8 cellular contexts compared by ENCODE assay signal in genomic region chr7:25893436-25893835, GRCh38.
A peak's percentile ranks its signal among the peaks of the same experiment; 100 is the strongest.
DNase-seq lines count a peak whose midpoint lies in the region; ATAC-seq and TF ChIP-seq lines count a peak whose summit lies in the region.

No MANE protein-coding gene starts in this region.

- H3K36me3 ChIP-seq in left ventricle myocardium inferior (no peaks in the 10 kb centered on the region), tibial artery (no peaks in the 10 kb centered on the region), adrenal gland (replicated peaks in 1 of 2) (no peaks in the 10 kb centered on the region), Peyer's patch (no peaks in the 10 kb centered on the region), body of pancreas (replicated peaks in 1 of 2; ENCODE audit: insufficient read depth in 1 of 2, low read depth in 2 of 2) (no peaks in the 10 kb centered on the region)

- H3K4me3 ChIP-seq in left ventricle myocardium inferior = peak overlapping the region; percentile 57
- H3K4me3 ChIP-seq in tibial artery = no peak overlapping the region
- H3K4me3 ChIP-seq in adrenal gland = peak overlapping the region in 1 of 4 donors; percentile 64
- peak overlapping the region in 1 of 4 donors; percentile 57 for H3K4me3 ChIP-seq in Peyer's patch
- no peak overlapping the region for H3K4me3 ChIP-seq in body of pancreas

- ATAC-seq in Right ventricle myocardium superior (ENCODE audit: poor library complexity) (no peak), memory B cell (ENCODE audit: low read depth) (no peak), body of pancreas (no peak)

- H3K4me1 ChIP-seq in left ventricle myocardium inferior (peaks cover 8% of the 10 kb centered on the region), tibial artery (peaks cover 0 to 14% (median 8%) of the 10 kb centered on the region in 4 donors), adrenal gland (replicated peaks in 1 of 2) (peaks cover 3 to 21% of the 10 kb centered on the region in 2 donors), Peyer's patch (peaks cover 0 to 9% (median 4%) of the 10 kb centered on the region in 4 donors), body of pancreas (peaks cover 42% of the 10 kb centered on the region)

- peak overlapping the region; percentile 24 for H3K4me3 Mint-ChIP-seq in activated CD4-positive, alpha-beta memory T cell treated with anti-CD3 and anti-CD28 coated beads, Interleukin-2, amount 10 ng/mL, durations not matched to agents 7 days and 5 days
- H3K4me3 Mint-ChIP-seq in memory B cell = peak overlapping the region; percentile 73

- CTCF ChIA-PET in activated CD4-positive, alpha-beta memory T cell treated with anti-CD3 and anti-CD28 coated beads, Interleukin-2, amount 10 ng/mL, durations not matched to agents 7 days and 5 days (lab: Charles Lee) = interaction anchor here (0.6 to 6.6 kb wide), 51 partner anchors 8 to 1287 kb away, joined by 3 to 74 read pairs (median 4); partner anchors contain the start of gene NFE2L3

- H3K4me1 Mint-ChIP-seq in activated CD4-positive, alpha-beta memory T cell treated with anti-CD3 and anti-CD28 coated beads, Interleukin-2, amount 10 ng/mL, durations not matched to agents 7 days and 5 days = peaks cover 28% of the 10 kb centered on the region
- H3K4me1 Mint-ChIP-seq in memory B cell = peaks cover 26% of the 10 kb centered on the region

- H3K27ac ChIP-seq in left ventricle myocardium inferior (replicated peaks) = no peak overlapping the region
- no peak overlapping the region for H3K27ac ChIP-seq in tibial artery
- H3K27ac ChIP-seq in adrenal gland = no peak overlapping the region
- H3K27ac ChIP-seq in Peyer's patch = no peak overlapping the region
- peak overlapping the region in 1 of 4 donors; percentile 59 for H3K27ac ChIP-seq in body of pancreas

- H3K27me3 ChIP-seq in left ventricle myocardium inferior (ENCODE audit: low read depth) (peaks cover 59% of the 10 kb centered on the region), tibial artery (peaks cover 0 to 51% of the 10 kb centered on the region in 2 donors), adrenal gland (no peaks in the 10 kb centered on the region), Peyer's patch (no peaks in the 10 kb centered on the region), body of pancreas (no peaks in the 10 kb centered on the region)

- H3K9me3 Mint-ChIP-seq in activated CD4-positive, alpha-beta memory T cell treated with anti-CD3 and anti-CD28 coated beads, Interleukin-2, amount 10 ng/mL, durations not matched to agents 7 days and 5 days = peaks cover 5% of the 10 kb centered on the region
- H3K9me3 Mint-ChIP-seq in memory B cell = no peaks in the 10 kb centered on the region

- H3K9me3 ChIP-seq in left ventricle myocardium inferior (replicated peaks) (no peaks in the 10 kb centered on the region), tibial artery (no peaks in the 10 kb centered on the region), adrenal gland (replicated peaks in 1 of 3) (no peaks in the 10 kb centered on the region), Peyer's patch (no peaks in the 10 kb centered on the region), body of pancreas (no peaks in the 10 kb centered on the region)

- peaks cover 10% of the 10 kb centered on the region for H3K27me3 Mint-ChIP-seq in activated CD4-positive, alpha-beta memory T cell treated with anti-CD3 and anti-CD28 coated beads, Interleukin-2, amount 10 ng/mL, durations not matched to agents 7 days and 5 days
- H3K27me3 Mint-ChIP-seq in memory B cell = peaks cover 26% of the 10 kb centered on the region

- intact Hi-C loops in left ventricle myocardium inferior (cut with micrococcal nuclease) (loop anchor here (2.0 to 5.0 kb wide), 2 partner anchors 169 to 474 kb away; no protein-coding TSS in a partner anchor), Right ventricle myocardium superior (cut with DNase I) (loop anchor here (10.0 kb wide), 2 partner anchors 781 to 1271 kb away; partner anchors contain the start of gene HOXA9), tibial artery (cut with DNase I; ENCODE audit: low total_unique reads) (loop anchor here (5.0 to 10.0 kb wide), 3 partner anchors 59 to 469 kb away; no protein-coding TSS in a partner anchor), adrenal gland (cut with DNase I) (loop anchor here (5.0 to 10.0 kb wide), 4 partner anchors 169 to 771 kb away; no protein-coding TSS in a partner anchor), body of pancreas (cut with DNase I) (loop anchor here (5.0 kb wide), 2 partner anchors 164 to 474 kb away; no protein-coding TSS in a partner anchor)

- H3K27ac Mint-ChIP-seq in activated CD4-positive, alpha-beta memory T cell treated with anti-CD3 and anti-CD28 coated beads, Interleukin-2, amount 10 ng/mL, durations not matched to agents 7 days and 5 days = no peak overlapping the region
- no peak overlapping the region for H3K27ac Mint-ChIP-seq in memory B cell

- WGBS in adrenal gland, 4 donors = 0 to 21% (median 8%) methylated on average over 1 of the region's 1 CpG
- 3 to 10% methylated on average over 1 of the region's 1 CpG for whole genome bisulfite sequencing in body of pancreas, 2 donors

- TF ChIP-seq POLR2A in adrenal gland (IDR thresholded peaks at IDR 0.05) (no peak), Peyer's patch (IDR thresholded peaks at IDR 0.05) (no peak), body of pancreas (IDR thresholded peaks at IDR 0.05) (no peak)

- H3K36me3 Mint-ChIP-seq in activated CD4-positive, alpha-beta memory T cell treated with anti-CD3 and anti-CD28 coated beads, Interleukin-2, amount 10 ng/mL, durations not matched to agents 7 days and 5 days (ENCODE audit: low read depth) = peaks cover 4% of the 10 kb centered on the region
- no peaks in the 10 kb centered on the region for H3K36me3 Mint-ChIP-seq in memory B cell

- DNase-seq in left ventricle myocardium inferior (no peak), Right ventricle myocardium superior (no peak), memory B cell (ENCODE audit: low spot score in 2 of 2) (no peak), tibial artery (no peak), adrenal gland (no peak), Peyer's patch (no peak), body of pancreas (no peak)
- no peak for DNase-seq in activated CD4-positive, alpha-beta memory T cell treated with anti-CD3 and anti-CD28 coated beads, Interleukin-2, amount 10 ng/mL, durations not matched to agents 7 days and 5 days

- POLR2A ChIA-PET in activated CD4-positive, alpha-beta memory T cell treated with anti-CD3 and anti-CD28 coated beads, Interleukin-2, amount 10 ng/mL, durations not matched to agents 7 days and 5 days (lab: Charles Lee) = interaction anchor here (1.0 to 2.6 kb wide), 10 partner anchors 259 to 472 kb away, joined by 3 to 8 read pairs (median 4); partner anchors contain the start of genes CBX3 and NFE2L3

- TF ChIP-seq CTCF in left ventricle myocardium inferior (IDR thresholded peaks at IDR 0.05; ENCODE audit: borderline replicate concordance) = no peak
- TF ChIP-seq CTCF in tibial artery (IDR thresholded peaks at IDR 0.05) = no peak
- no peak for TF ChIP-seq CTCF in adrenal gland (IDR thresholded peaks at IDR 0.05)
- no peak for TF ChIP-seq CTCF in Peyer's patch (IDR thresholded peaks at IDR 0.05)
- TF ChIP-seq CTCF in body of pancreas (IDR thresholded peaks at IDR 0.05) = no peak
